14 cellular contexts compared by ENCODE assay signal in the genomic region with DNA sequence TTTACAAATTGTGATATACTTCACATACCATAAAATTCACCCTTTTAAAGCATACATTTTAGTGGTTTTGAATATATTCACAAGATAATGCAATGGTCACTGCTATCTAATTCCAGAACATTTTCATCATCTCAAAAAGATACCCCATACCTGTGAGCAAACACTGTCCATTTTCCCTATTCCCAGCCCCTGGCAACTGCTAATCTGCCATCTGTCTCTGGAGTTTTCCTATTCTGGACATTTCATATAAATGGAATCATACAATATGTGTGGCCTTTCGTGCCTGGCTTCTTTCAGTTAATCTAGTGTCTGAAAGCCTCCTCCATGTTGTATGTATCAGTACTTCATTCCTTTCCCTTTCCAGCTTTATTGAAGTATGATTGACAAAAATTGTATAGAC. TPM values are rescaled to one million over a fixed set of nuclear protein-coding genes. Genes with fewer than 3 reads are reported as not detected.
A peak's percentile ranks its signal among the peaks of the same experiment; 100 is the strongest.
DNase-seq lines count a peak whose midpoint lies in the region; ATAC-seq, FAIRE-seq and TF ChIP-seq lines count a peak whose summit lies in the region.
"Had no signal": no experiment of that assay in that cellular context is flagged by ENCODE, and none has a peak within 500 bp of the region (broad histone marks: within the 10 kb centered on the region; RNA-seq: fewer than 3 reads in every experiment).

No MANE protein-coding gene starts in this region.

- POLR2A ChIA-PET in HepG2 (lab: Yijun Ruan, JAX), result interaction anchor here (0.6 to 3.5 kb wide), 7 partner anchors 12 to 386 kb away, joined by 3 to 35 read pairs (median 8); a partner anchor contains a TSS
- POLR2A ChIA-PET in activated CD8-positive, alpha-beta T cell treated with anti-CD3 and anti-CD28 coated beads for 36 hours (lab: Charles Lee), result no interaction called here

- H3K4me2 ChIP-seq in HepG2 (ENCODE audit: low read depth, low read length), result peak overlapping the region; percentile 87
- H3K4me2 ChIP-seq in hepatocyte, result peak overlapping the region; percentile 55

- H3K27me3 ChIP-seq in HepG2 (ENCODE audit: control insufficient read depth in 1 of 2, insufficient read depth in 2 of 2, low read length in 2 of 2) (no peaks in the 10 kb centered on the region), right lobe of liver (no peaks in the 10 kb centered on the region), body of pancreas (no peaks in the 10 kb centered on the region), hepatocyte (no peaks in the 10 kb centered on the region)

- in situ Hi-C loops in HepG2 (cut with HindIII; ENCODE audit: extremely low pct_ligation_motif_present, low pct_unique_long_range_greater_than_20kb), result no loop called here

- no peaks in the 10 kb centered on the region for H3K36me3 ChIP-seq in HepG2 (replicated peaks in 1 of 2; ENCODE audit: control insufficient read depth in 1 of 2, insufficient read depth in 2 of 2, low read length in 2 of 2)
- no peaks in the 10 kb centered on the region for H3K36me3 ChIP-seq in right lobe of liver
- H3K36me3 ChIP-seq in body of pancreas (replicated peaks in 1 of 2; ENCODE audit: insufficient read depth in 1 of 2, low read depth in 2 of 2), result no peaks in the 10 kb centered on the region
- no peaks in the 10 kb centered on the region for H3K36me3 ChIP-seq in hepatocyte (replicated peaks; ENCODE audit: insufficient read depth, low read depth)

- BruUV-seq in HepG2 (replicated peaks; lab: Mats Ljungman, UMichigan), result no TSS peak

- TF ChIP-seq EP300 in HepG2 (IDR thresholded peaks at IDR 0.05; ENCODE audit: low read depth in 2 of 2, low read length in 2 of 2) (no peak), HepG2 (CRISPR knock-in tag; IDR thresholded peaks at IDR 0.05; ENCODE audit: borderline replicate concordance) (no peak)

- H3K4me3 ChIP-seq in HepG2 (replicated peaks in 1 of 3; ENCODE audit: insufficient read depth in 1 of 3, low read depth in 2 of 3, low read length in 3 of 3), result peak overlapping the region in 1 of 3 experiments; percentile 63; a peak in 1 of 6 replicates
- H3K4me3 ChIP-seq in right lobe of liver, result no peak overlapping the region
- H3K4me3 ChIP-seq in body of pancreas, result no peak overlapping the region
- H3K4me3 ChIP-seq in hepatocyte, result no peak overlapping the region

- TF ChIP-seq POLR2A in HepG2 (IDR thresholded peaks at IDR 0.05; ENCODE audit: insufficient read depth in 1 of 2, low read depth in 2 of 2, low read length in 2 of 2), result no peak
- TF ChIP-seq POLR2A in right lobe of liver (IDR thresholded peaks at IDR 0.05), result no peak
- no peak for TF ChIP-seq POLR2A in body of pancreas (IDR thresholded peaks at IDR 0.05)

- peaks cover 14% of the 10 kb centered on the region for H3K4me1 Mint-ChIP-seq in activated CD8-positive, alpha-beta T cell treated with anti-CD3 and anti-CD28 coated beads for 36 hours (ENCODE audit: low read depth)

- H3K36me3 Mint-ChIP-seq in activated CD8-positive, alpha-beta T cell treated with anti-CD3 and anti-CD28 coated beads for 36 hours (ENCODE audit: low read depth), result peaks cover 10% of the 10 kb centered on the region

- H3K9ac ChIP-seq in HepG2 (ENCODE audit: insufficient read depth, low read depth, low read length), result no peak overlapping the region; the same call in 1 of the 2 replicates

- no peak for DNase-seq in HepG2 (ENCODE audit: low spot score)
- DNase-seq in right lobe of liver, result no peak
- DNase-seq in body of pancreas, result no peak
- DNase-seq in hepatocyte (ENCODE audit: low spot score), result no peak
- no peak for DNase-seq in CD1c-positive myeloid dendritic cell (ENCODE audit: extremely low spot score)
- no peak for DNase-seq in NCI-H2107 (lab: John Stamatoyannopoulos, UW)
- DNase-seq in activated CD8-positive, alpha-beta T cell treated with anti-CD3 and anti-CD28 coated beads for 36 hours, result no peak
- DNase-seq: CD4-positive, alpha-beta memory T cell; DMS153; GM23248 had no signal

- H3K9me2 ChIP-seq in hepatocyte (replicated peaks; ENCODE audit: insufficient read depth), result no peaks in the 10 kb centered on the region

- peak overlapping the region; percentile 67 for H3K27ac ChIP-seq in HepG2 (ENCODE audit: extremely low read length, insufficient read depth, low read length)
- no peak overlapping the region for H3K27ac ChIP-seq in right lobe of liver
- peak overlapping the region; percentile 1 to 68 (median 44) for H3K27ac ChIP-seq in body of pancreas
- H3K27ac ChIP-seq in hepatocyte, result no peak overlapping the region
- H3K27ac ChIP-seq: HL-60 had no signal

- H4K20me1 ChIP-seq in HepG2 (ENCODE audit: insufficient read depth, low read length) (no peaks in the 10 kb centered on the region), hepatocyte (ENCODE audit: insufficient read depth, poor library complexity, severe bottlenecking) (peaks cover 11% of the 10 kb centered on the region)

- CTCF ChIA-PET in HepG2 (lab: Yijun Ruan, JAX; ENCODE audit: low intra/inter-chr PET ratio, low total read pairs), result no interaction called here
- CTCF ChIA-PET in activated CD8-positive, alpha-beta T cell treated with anti-CD3 and anti-CD28 coated beads for 36 hours (lab: Charles Lee), result no interaction called here

- no peak overlapping the region for H2AFZ ChIP-seq in HepG2 (ENCODE audit: low read length)
- H2AFZ ChIP-seq in hepatocyte, result no peak overlapping the region
- H2AFZ ChIP-seq: GM23248 had no signal

- FAIRE-seq in HepG2 (lab: Jason Lieb, UNC), result no peak
- FAIRE-seq: A204.1, D721Med had no signal

- H3K4me3 Mint-ChIP-seq in activated CD8-positive, alpha-beta T cell treated with anti-CD3 and anti-CD28 coated beads for 36 hours, result no peak overlapping the region
- H3K4me3 Mint-ChIP-seq: B cell; CD4-positive, alpha-beta memory T cell had no signal

- ATAC-seq in HepG2 (no peak), right lobe of liver (no peak), body of pancreas (no peak)
- ATAC-seq in activated CD8-positive, alpha-beta T cell treated with anti-CD3 and anti-CD28 coated beads for 36 hours, result no peak

- no peaks in the 10 kb centered on the region for H3K27me3 Mint-ChIP-seq in activated CD8-positive, alpha-beta T cell treated with anti-CD3 and anti-CD28 coated beads for 36 hours
- H3K27me3 Mint-ChIP-seq: B cell; CD4-positive, alpha-beta memory T cell had no signal

- WGBS in HepG2 (ENCODE audit: low lambda C conversion rate), result 93% methylated on average over 1 of the region's 1 CpG
- 83% methylated on average over 1 of the region's 1 CpG for WGBS in right lobe of liver (ENCODE audit: insufficient coverage, low coverage, low lambda C conversion rate, missing lambda C conversion rate)
- 34 to 43% methylated on average over 1 of the region's 1 CpG for WGBS in body of pancreas, 2 donors
- 100% methylated on average over 1 of the region's 1 CpG for WGBS in hepatocyte (ENCODE audit: low lambda C conversion rate, missing lambda C conversion rate)

- TF ChIP-seq RAD21 in HepG2 (CRISPR knock-in tag; IDR thresholded peaks at IDR 0.05), result no peak

- intact Hi-C loops in HepG2 (cut with micrococcal nuclease; ENCODE audit: unreplicated experiment) (no loop called here), right lobe of liver (cut with DNase I) (no loop called here), body of pancreas (cut with DNase I) (no loop called here)
- intact Hi-C loops in activated CD8-positive, alpha-beta T cell treated with anti-CD3 and anti-CD28 coated beads for 36 hours (cut with micrococcal nuclease), result no loop called here

- H3K4me1 ChIP-seq in HepG2 (ENCODE audit: insufficient read depth, low read length) (peaks cover 38% of the 10 kb centered on the region), right lobe of liver (peaks cover 0 to 6% (median 2%) of the 10 kb centered on the region in 4 donors), body of pancreas (peaks cover 9% of the 10 kb centered on the region), hepatocyte (ENCODE audit: insufficient read depth) (peaks cover 4% of the 10 kb centered on the region)

- no peak for TF ChIP-seq CTCF in HepG2 (CRISPR knock-in tag; IDR thresholded peaks at IDR 0.05)
- TF ChIP-seq CTCF in right lobe of liver (IDR thresholded peaks at IDR 0.05), result no peak
- no peak for TF ChIP-seq CTCF in body of pancreas (IDR thresholded peaks at IDR 0.05)
- TF ChIP-seq CTCF in hepatocyte (IDR thresholded peaks at IDR 0.05; ENCODE audit: poor library complexity), result no peak
- TF ChIP-seq CTCF in activated CD8-positive, alpha-beta T cell treated with anti-CD3 and anti-CD28 coated beads for 36 hours (IDR thresholded peaks at IDR 0.05), result no peak

- H3K9me3 Mint-ChIP-seq in activated CD8-positive, alpha-beta T cell treated with anti-CD3 and anti-CD28 coated beads for 36 hours, result peaks cover 6% of the 10 kb centered on the region

- no peaks in the 10 kb centered on the region for H3K9me3 ChIP-seq in HepG2 (ENCODE audit: low read length)
- no peaks in the 10 kb centered on the region for H3K9me3 ChIP-seq in right lobe of liver
- no peaks in the 10 kb centered on the region for H3K9me3 ChIP-seq in body of pancreas
- no peaks in the 10 kb centered on the region for H3K9me3 ChIP-seq in hepatocyte (ENCODE audit: low read depth)

- peaks cover 22% of the 10 kb centered on the region for H3K79me2 ChIP-seq in HepG2 (ENCODE audit: insufficient read depth, low read length)
- peaks cover 81% of the 10 kb centered on the region for H3K79me2 ChIP-seq in hepatocyte

- H3K27ac Mint-ChIP-seq in activated CD8-positive, alpha-beta T cell treated with anti-CD3 and anti-CD28 coated beads for 36 hours, result no peak overlapping the region
- H3K27ac Mint-ChIP-seq: B cell had no signal

RNA-seq across cellular contexts. Expression of a gene that starts 14.7 kb away (rescaled TPM):
- total RNA-seq in HepG2 (2016; rRNA removed; fragmentation: Illumina TruSeq; extraction: Trizol), result 12.4 and 18.9 TPM in 2 replicates
- total RNA-seq in HepG2 (2016; cell fraction: cytosol; rRNA removed; fragmentation: Illumina TruSeq; extraction: Trizol; ENCODE audit: low read depth), result 1.1 and 1.5 TPM in 2 replicates
- total RNA-seq in HepG2 (2016; cell fraction: insoluble cytoplasmic fraction; rRNA removed; fragmentation: Illumina TruSeq; extraction: Trizol), result 12.6 and 18.4 TPM in 2 replicates
- total RNA-seq in HepG2 (2016; cell fraction: membrane; rRNA removed; fragmentation: Illumina TruSeq; extraction: Trizol), result 5.4 and 5.7 TPM in 2 replicates
- 10.8 and 11.5 TPM in 2 replicates for total RNA-seq in HepG2 (2016; cell fraction: nucleus; rRNA removed; fragmentation: Illumina TruSeq; extraction: Trizol)
- polyA plus RNA-seq in HepG2 (2011; rRNA removed), result 4.4 TPM in 2 replicates
- 4.3 and 5.1 TPM in 2 replicates for polyA plus RNA-seq in HepG2 (2011; cell fraction: cytosol; rRNA removed)
- polyA plus RNA-seq in HepG2 (2011; cell fraction: nucleus; rRNA removed), result 4.9 and 6.3 TPM in 2 replicates
- 6.1 and 6.8 TPM in 2 replicates for polyA plus RNA-seq in HepG2 (2012)
- 0.32 and 0.33 TPM in 2 replicates for polyA plus RNA-seq in HepG2 (2016; cell fraction: cytosol; fragmentation: Illumina TruSeq; extraction: Trizol; ENCODE audit: low read depth)
- 11.2 and 11.4 TPM in 2 replicates for polyA plus RNA-seq in HepG2 (2016; cell fraction: insoluble cytoplasmic fraction; fragmentation: Illumina TruSeq; extraction: Trizol; ENCODE audit: low read depth)
- 1.5 TPM in 2 replicates for polyA plus RNA-seq in HepG2 (2016; cell fraction: membrane; fragmentation: Illumina TruSeq; extraction: Trizol; ENCODE audit: low read depth)
- polyA plus RNA-seq in HepG2 (2016; cell fraction: nucleus; fragmentation: Illumina TruSeq; extraction: Trizol; ENCODE audit: insufficient read depth, low read depth), result 7.7 and 8.6 TPM in 2 replicates
- polyA minus RNA-seq in HepG2 (2011; rRNA and poly(A)+ RNA removed; ENCODE audit: low replicate concordance), result 5.0 and 13.7 TPM in 2 replicates
- polyA minus RNA-seq in HepG2 (2011; cell fraction: cytosol; rRNA and poly(A)+ RNA removed), result 8.2 and 8.9 TPM in 2 replicates
- 11.2 and 12.4 TPM in 2 replicates for polyA minus RNA-seq in HepG2 (2011; cell fraction: nucleus; rRNA and poly(A)+ RNA removed)
- total RNA-seq in right lobe of liver, result 1 to 10 TPM; 5.2 to 9.0 (median 7.5) TPM
- total RNA-seq in body of pancreas, result 1 to 10 TPM; 4.6 to 8.6 TPM
- total RNA-seq in hepatocyte, result 29.1 and 32.2 TPM in 2 replicates
- 5.3 and 6.4 TPM in 2 replicates for polyA plus RNA-seq in hepatocyte
- 1 to 10 TPM; 3.8 to 3.9 TPM for total RNA-seq in activated CD8-positive, alpha-beta T cell treated with anti-CD3 and anti-CD28 coated beads for 36 hours

RNA-seq across cellular contexts. Expression of a gene that starts 47.4 kb away (rescaled TPM):
- total RNA-seq in HepG2 (2016; rRNA removed; fragmentation: Illumina TruSeq; extraction: Trizol) (28.6 and 42.0 TPM in 2 replicates), right lobe of liver (10 to 100 TPM in 4 of 6 experiments, 1 to 10 TPM in 2; 8.2 to 15.5 (median 11.1) TPM), body of pancreas (10 to 100 TPM; 13.5 to 14.5 TPM), hepatocyte (28.7 and 37.4 TPM in 2 replicates)
- total RNA-seq in HepG2 (2016; cell fraction: cytosol; rRNA removed; fragmentation: Illumina TruSeq; extraction: Trizol; ENCODE audit: low read depth), result 5.6 and 7.9 TPM in 2 replicates
- total RNA-seq in HepG2 (2016; cell fraction: insoluble cytoplasmic fraction; rRNA removed; fragmentation: Illumina TruSeq; extraction: Trizol), result 27.9 and 47.6 TPM in 2 replicates
- 14.2 and 16.6 TPM in 2 replicates for total RNA-seq in HepG2 (2016; cell fraction: membrane; rRNA removed; fragmentation: Illumina TruSeq; extraction: Trizol)
- 10.3 and 11.5 TPM in 2 replicates for total RNA-seq in HepG2 (2016; cell fraction: nucleus; rRNA removed; fragmentation: Illumina TruSeq; extraction: Trizol)
- polyA plus RNA-seq in HepG2 (2011; rRNA removed) (9.4 and 13.6 TPM in 2 replicates), hepatocyte (16.2 and 19.3 TPM in 2 replicates)
- polyA plus RNA-seq in HepG2 (2011; cell fraction: cytosol; rRNA removed), result 5.2 and 7.7 TPM in 2 replicates
- polyA plus RNA-seq in HepG2 (2011; cell fraction: nucleus; rRNA removed), result 1.6 and 1.7 TPM in 2 replicates
- 9.3 and 10.7 TPM in 2 replicates for polyA plus RNA-seq in HepG2 (2012)
- polyA plus RNA-seq in HepG2 (2016; cell fraction: cytosol; fragmentation: Illumina TruSeq; extraction: Trizol; ENCODE audit: low read depth), result 5.3 and 8.1 TPM in 2 replicates
- 47.7 and 48.3 TPM in 2 replicates for polyA plus RNA-seq in HepG2 (2016; cell fraction: insoluble cytoplasmic fraction; fragmentation: Illumina TruSeq; extraction: Trizol; ENCODE audit: low read depth)
- 10.6 and 11.9 TPM in 2 replicates for polyA plus RNA-seq in HepG2 (2016; cell fraction: membrane; fragmentation: Illumina TruSeq; extraction: Trizol; ENCODE audit: low read depth)
- 16.8 and 18.8 TPM in 2 replicates for polyA plus RNA-seq in HepG2 (2016; cell fraction: nucleus; fragmentation: Illumina TruSeq; extraction: Trizol; ENCODE audit: insufficient read depth, low read depth)
- polyA minus RNA-seq in HepG2 (2011; rRNA and poly(A)+ RNA removed; ENCODE audit: low replicate concordance), result 9.8 and 17.0 TPM in 2 replicates
- polyA minus RNA-seq in HepG2 (2011; cell fraction: cytosol; rRNA and poly(A)+ RNA removed), result 7.9 and 9.6 TPM in 2 replicates
- polyA minus RNA-seq in HepG2 (2011; cell fraction: nucleus; rRNA and poly(A)+ RNA removed), result 6.8 and 7.8 TPM in 2 replicates
- 10 to 100 TPM; 28.9 to 31.0 TPM for total RNA-seq in activated CD8-positive, alpha-beta T cell treated with anti-CD3 and anti-CD28 coated beads for 36 hours

Comparison
In these comparisons a context has a peak if more than half of its experiments do, and no peak if none do; other contexts are left out.
1. H3K27ac ChIP-seq: peak in HepG2 (single experiment) and body of pancreas (4 of 4); none in right lobe of liver (0 of 3) and hepatocyte (single experiment).